In genomic region chr4:159003420-159004253, GRCh38 we compare ENCODE assay signal across 12 cellular contexts.
DNase-seq lines count a peak whose midpoint lies in the region; ATAC-seq and TF ChIP-seq lines count a peak whose summit lies in the region.
"Had no signal": no experiment of that assay in that cellular context is flagged by ENCODE, and none has a peak within 500 bp of the region (broad histone marks: within the 10 kb centered on the region; RNA-seq: fewer than 3 reads in every experiment).

No MANE protein-coding gene starts in this region.

- H3K9ac ChIP-seq in SK-N-MC (ENCODE audit: insufficient read length), result peak overlapping the region; percentile 68
- H3K9ac ChIP-seq: BLaER1 had no signal

- H3K27ac ChIP-seq in A673 (ENCODE audit: low read depth, low read length, poor library complexity, severe bottlenecking) (peak overlapping the region; percentile 74), SK-N-MC (peak overlapping the region; percentile 98)
- H3K27ac ChIP-seq: BLaER1, esophagus squamous epithelium had no signal

- H3K4me1 ChIP-seq in A673 (ENCODE audit: insufficient read depth, low read length, poor library complexity, severe bottlenecking), result peaks cover 32% of the 10 kb centered on the region
- H3K4me1 ChIP-seq: BLaER1 had no signal

- peak overlapping the region; percentile 12 for H3K4me3 ChIP-seq in A673 (ENCODE audit: low read depth, low read length, poor library complexity, severe bottlenecking)
- peak overlapping the region; percentile 73 for H3K4me3 ChIP-seq in SK-N-MC
- H3K4me3 ChIP-seq: BLaER1, esophagus squamous epithelium had no signal

- no peak for ATAC-seq in activated CD4-positive, CD25-positive, alpha-beta regulatory T cell treated with anti-CD3 and anti-CD28 coated beads, Interleukin-2, amount 50 U/mL, for 24 hours
- ATAC-seq in HG03521 (IDR thresholded peaks at IDR 0.05; ENCODE audit: unreplicated experiment), result no peak

- TSS peak; percentile 96 for BruUV-seq in A673 (replicated peaks; lab: Mats Ljungman, UMichigan)

- DNase-seq in A673 (ENCODE audit: low spot score), result peak; percentile 96
- peak; percentile 42 for DNase-seq in HT1080 (ENCODE audit: low read depth)
- peak; percentile 80 for DNase-seq in SK-N-MC (ENCODE audit: low read depth, low spot score)
- peak; percentile 58 for DNase-seq in iris pigment epithelial cell (ENCODE audit: low read depth)
- DNase-seq in G401 (ENCODE audit: low spot score), result no peak
- no peak for DNase-seq in AG08395 (ENCODE audit: low spot score)
- DNase-seq: esophagus squamous epithelium, kidney glomerular epithelial cell, NCI-H524 had no signal

- H3K36me3 ChIP-seq in A673 (ENCODE audit: insufficient read depth, low read length, poor library complexity, severe bottlenecking) (no peaks in the 10 kb centered on the region), SK-N-MC (ENCODE audit: insufficient read depth, low read length) (no peaks in the 10 kb centered on the region)
- H3K36me3 ChIP-seq: BLaER1, esophagus squamous epithelium had no signal

- CTCF ChIA-PET in A673 (lab: Charles Lee), result no interaction called here

- H3K9me3 ChIP-seq in A673 (ENCODE audit: low read depth, low read length, poor library complexity, severe bottlenecking), result no peaks in the 10 kb centered on the region
- H3K9me3 ChIP-seq in SK-N-MC (ENCODE audit: low read depth, low read length), result peaks cover 3% of the 10 kb centered on the region; the same call in 1 of the 2 replicates
- H3K9me3 ChIP-seq: esophagus squamous epithelium had no signal

- in situ Hi-C loops in G401 (cut with HindIII; ENCODE audit: low sequenced_read_pairs), result no loop called here

- intact Hi-C loops in A673 (cut with micrococcal nuclease; ENCODE audit: unreplicated experiment), result no loop called here

- POLR2A ChIA-PET in A673 (lab: Charles Lee; ENCODE audit: low non-redundant PET), result interaction anchor here (0.6 kb wide), 1 partner anchor 43 kb away, joined by 3 read pairs; no protein-coding TSS in a partner anchor

- no peaks in the 10 kb centered on the region for H3K27me3 ChIP-seq in A673 (replicated peaks; ENCODE audit: insufficient read depth, low read depth, low read length, poor library complexity)
- H3K27me3 ChIP-seq: BLaER1, esophagus squamous epithelium had no signal

- TF ChIP-seq CTCF in A673 (conservative IDR thresholded peaks at IDR 0.05; ENCODE audit: low read depth, low read length), result no peak

Comparison
In these comparisons a context has a peak if more than half of its experiments do, and no peak if none do; other contexts are left out.
1. DNase-seq: peak in A673 (single experiment), HT1080 (single experiment), SK-N-MC (single experiment) and iris pigment epithelial cell (single experiment); none in G401 (single experiment) and AG08395 (single experiment).